ENCODE assay signal across 8 cellular contexts in the genomic region with DNA sequence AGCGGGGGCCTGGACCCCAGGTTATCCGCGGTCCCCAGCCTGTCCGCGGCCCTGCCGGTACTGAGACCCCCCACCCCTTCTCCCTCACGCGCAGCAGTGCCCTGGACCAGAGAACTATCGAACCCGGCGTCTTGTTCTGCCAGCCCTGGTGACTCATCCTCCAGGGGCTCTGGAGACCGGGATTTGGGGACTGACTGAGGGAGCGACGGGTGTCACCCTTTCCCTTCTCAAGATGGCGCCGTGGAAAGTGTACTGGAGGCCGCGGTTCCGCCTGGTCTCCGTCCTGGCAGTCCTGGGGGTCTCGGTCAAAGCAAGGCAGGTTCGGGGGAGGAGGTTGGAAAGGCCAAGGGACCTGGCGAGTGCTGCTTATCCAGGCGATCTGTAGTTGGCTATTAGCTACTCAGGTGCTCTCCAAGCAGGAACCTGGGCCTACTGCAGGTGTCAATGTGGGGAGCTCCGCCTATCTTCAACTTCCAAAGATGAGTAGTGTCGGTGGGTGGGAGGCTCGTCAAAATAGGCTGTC. TPM values are rescaled to one million over a fixed set of nuclear protein-coding genes. Genes with fewer than 3 reads are reported as not detected.
DNase-seq lines count a peak whose midpoint lies in the region; ATAC-seq and TF ChIP-seq lines count a peak whose summit lies in the region.

No MANE protein-coding gene starts in this region.

- ATAC-seq in Right ventricle myocardium inferior (peak; percentile 14), HG03196 (IDR thresholded peaks at IDR 0.05; ENCODE audit: unreplicated experiment) (peak; percentile 23)

- H3K79me2 ChIP-seq in OCI-LY3 (ENCODE audit: low read length), result peaks cover 58% of the 10 kb centered on the region

- no peak for TF ChIP-seq CTCF in OCI-LY3 (IDR thresholded peaks at IDR 0.05; ENCODE audit: low read depth, low read length)
- no peak for TF ChIP-seq CTCF in fibroblast of mammary gland (conservative IDR thresholded peaks at IDR 0.05; ENCODE audit: control insufficient read depth, insufficient read depth, low read depth, low read length)
- no peak for TF ChIP-seq CTCF in nephron progenitor cell (IDR thresholded peaks at IDR 0.05)

- peak overlapping the region; percentile 99 for H3K4me3 Mint-ChIP-seq in nephron progenitor cell

- intact Hi-C loops in Right ventricle myocardium inferior (cut with DNase I) (loop anchor here (2.0 kb wide), 2 partner anchors 59 to 93 kb away; partner anchors contain the start of gene KAT2B), cardiac septum (cut with DNase I) (loop anchor here (1.0 to 5.0 kb wide), 3 partner anchors 60 to 239 kb away; partner anchors contain the start of genes KAT2B and SGO1)

- peak overlapping the region; percentile 84 for H3K4me2 ChIP-seq in OCI-LY3 (ENCODE audit: low read length)

- H3K4me3 ChIP-seq in OCI-LY3 (ENCODE audit: low read length), result peak overlapping the region; percentile 92
- peak overlapping the region; percentile 99 for H3K4me3 ChIP-seq in fibroblast of mammary gland (ENCODE audit: control insufficient read depth, low read depth, low read length)

- H3K9me3 Mint-ChIP-seq in nephron progenitor cell, result peaks cover 22% of the 10 kb centered on the region

- peaks cover 19% of the 10 kb centered on the region for H3K36me3 ChIP-seq in OCI-LY3 (replicated peaks; ENCODE audit: low read depth, low read length)

- peak overlapping the region; percentile 93 for H3K9ac ChIP-seq in OCI-LY3 (ENCODE audit: low read length)

- H4K20me1 ChIP-seq in OCI-LY3 (ENCODE audit: insufficient read depth, low read length), result peaks cover 31% of the 10 kb centered on the region

- peaks cover 3% of the 10 kb centered on the region for H3K27me3 Mint-ChIP-seq in nephron progenitor cell (ENCODE audit: low read depth, poor library complexity)

- H3K27me3 ChIP-seq in OCI-LY3 (ENCODE audit: low read depth, low read length), result no peaks in the 10 kb centered on the region

- H3K9me3 ChIP-seq in OCI-LY3 (ENCODE audit: insufficient read depth, low read length), result no peaks in the 10 kb centered on the region

- H3K36me3 Mint-ChIP-seq in nephron progenitor cell (ENCODE audit: low read depth), result peaks cover 31% of the 10 kb centered on the region

- H3K4me1 ChIP-seq in OCI-LY3 (ENCODE audit: low read length), result peaks cover 24% of the 10 kb centered on the region

- DNase-seq in Right ventricle myocardium inferior (ENCODE audit: missing footprints) (no peak), cardiac septum (ENCODE audit: low spot score) (no peak), fibroblast of mammary gland (ENCODE audit: low read depth) (peak; percentile 65), nephron progenitor cell (peak; percentile 54)
- peak; percentile 12 to 16 for DNase-seq in activated T-helper 1 cell treated with anti-CD3 and anti-CD28 coated beads, Interleukin-2, amount 50 U/mL, for 16 hours (ENCODE audit: low read depth in 1 of 2, low spot score in 1 of 2)

- peak overlapping the region; percentile 10; the same call in 1 of the 2 replicates for H2AFZ ChIP-seq in OCI-LY3 (ENCODE audit: low read depth, low read length)

- peak overlapping the region; percentile 100 for H3K27ac Mint-ChIP-seq in nephron progenitor cell

- H3K27ac ChIP-seq in OCI-LY3 (ENCODE audit: low read length), result peak overlapping the region; percentile 88
- peak overlapping the region; percentile 81 for H3K27ac ChIP-seq in temporal lobe (ENCODE audit: low read depth, low read length)

- H3K4me1 Mint-ChIP-seq in nephron progenitor cell, result peaks cover 40% of the 10 kb centered on the region

RNA-seq across cellular contexts. Expression of gene RAB5A, which starts 0.7 kb away (rescaled TPM):
- total RNA-seq in Right ventricle myocardium inferior (48.2 TPM), cardiac septum (66.0 TPM), temporal lobe (73.0 TPM)

RNA-seq across cellular contexts. Expression of gene EFHB, which starts 13.6 kb away (rescaled TPM):
- not detected for total RNA-seq in Right ventricle myocardium inferior
- 0.59 TPM for total RNA-seq in cardiac septum
- 4.2 TPM for total RNA-seq in temporal lobe

Comparison
In these comparisons a context has a peak if more than half of its experiments do, and no peak if none do; other contexts are left out.
1. DNase-seq: peak in activated T-helper 1 cell treated with anti-CD3 and anti-CD28 coated beads, Interleukin-2, amount 50 U/mL, for 16 hours (2 of 2), fibroblast of mammary gland (single experiment) and nephron progenitor cell (single experiment); none in Right ventricle myocardium inferior (single experiment) and cardiac septum (single experiment).